Comparison of ENCODE assay signal across 15 cellular contexts in genomic region chr20:62020935-62021701, GRCh38. TPM values are rescaled to one million over a fixed set of nuclear protein-coding genes. Genes with fewer than 3 reads are reported as not detected.
DNase-seq lines count a peak whose midpoint lies in the region; FAIRE-seq and TF ChIP-seq lines count a peak whose summit lies in the region.
"Had no signal": no experiment of that assay in that cellular context is flagged by ENCODE, and none has a peak within 500 bp of the region (broad histone marks: within the 10 kb centered on the region; RNA-seq: fewer than 3 reads in every experiment).

No MANE protein-coding gene starts in this region.

- DNase-seq in GM12891 (ENCODE audit: insufficient read length, low spot score) (no peak), astrocyte of the spinal cord (ENCODE audit: low read depth, low spot score) (peak; percentile 17), left ventricle myocardium inferior (peak; percentile 78), putamen (ENCODE audit: low spot score) (peak; percentile 10), HAP-1 (ENCODE audit: low spot score in 2 of 2) (no peak), NCI-H446 treated with DMSO at 0.1 percent for 48 hours (lab: John Stamatoyannopoulos, UW) (no peak)
- DNase-seq in activated CD4-positive, alpha-beta T cell treated with anti-CD3 and anti-CD28 coated beads for 1 hour = no peak
- no peak for DNase-seq in activated CD8-positive, alpha-beta memory T cell treated with anti-CD3 and anti-CD28 coated beads, Interleukin-2, amount 50 U/mL, for 48 hours
- DNase-seq: activated T-cell treated with anti-CD3 and anti-CD28 coated beads for 4 hours; CD8-positive, alpha-beta T cell; erythroblast; islet precursor cell; NCI-H1436; PC-3 had no signal

- H3K36me3 ChIP-seq in left ventricle myocardium inferior = no peaks in the 10 kb centered on the region
- no peaks in the 10 kb centered on the region for H3K36me3 ChIP-seq in HAP-1 (replicated peaks)
- H3K36me3 ChIP-seq: tibial nerve had no signal

- H3K27me3 ChIP-seq in left ventricle myocardium inferior (ENCODE audit: low read depth) = no peaks in the 10 kb centered on the region
- H3K27me3 ChIP-seq in HAP-1 (ENCODE audit: low read depth) = no peaks in the 10 kb centered on the region
- H3K27me3 ChIP-seq: tibial nerve had no signal

- no peak for TF ChIP-seq CTCF in astrocyte of the spinal cord (IDR thresholded peaks at IDR 0.05; ENCODE audit: low read depth, low read length)
- TF ChIP-seq CTCF in left ventricle myocardium inferior (IDR thresholded peaks at IDR 0.05; ENCODE audit: borderline replicate concordance) = no peak

- in situ Hi-C loops in astrocyte of the spinal cord (cut with HindIII; ENCODE audit: low sequenced_read_pairs) = no loop called here
- in situ Hi-C loops in HAP-1 (cut with MboI; ENCODE audit: low sequenced_read_pairs) = no loop called here

- H3K4me3 ChIP-seq in astrocyte of the spinal cord (ENCODE audit: low read depth, low read length) (no peak overlapping the region), left ventricle myocardium inferior (no peak overlapping the region), HAP-1 (no peak overlapping the region)
- H3K4me3 ChIP-seq: tibial nerve had no signal

- intact Hi-C loops in left ventricle myocardium inferior (cut with micrococcal nuclease) = loop anchor here (10.0 kb wide), 1 partner anchor 114 kb away; no protein-coding TSS in a partner anchor

- H3K4me1 ChIP-seq in left ventricle myocardium inferior (peaks cover 76% of the 10 kb centered on the region), HAP-1 (no peaks in the 10 kb centered on the region)

- no peak for FAIRE-seq in GM12891 (lab: Jason Lieb, UNC)

- H3K9me3 ChIP-seq in left ventricle myocardium inferior (replicated peaks) = no peaks in the 10 kb centered on the region
- no peaks in the 10 kb centered on the region for H3K9me3 ChIP-seq in HAP-1
- H3K9me3 ChIP-seq: tibial nerve had no signal

- no peak for TF ChIP-seq POLR2A in GM12891 (IDR thresholded peaks at IDR 0.05; ENCODE audit: low read depth, low read length)

- H3K27ac ChIP-seq in left ventricle myocardium inferior (replicated peaks) = peak overlapping the region; percentile 69
- H3K27ac ChIP-seq: tibial nerve had no signal

TF ChIP-seq in GM12891, 5 proteins besides CTCF, POLR2A, EP300 and RAD21:
- TF ChIP-seq SPI1 (IDR thresholded peaks at IDR 0.05; ENCODE audit: low read depth, low read length) (peak; percentile 23; the same call in 1 of the 2 replicates), POLR2AphosphoS5 (IDR thresholded peaks at IDR 0.05; ENCODE audit: low read depth, low read length) (no peak)

RNA-seq across cellular contexts. Expression of gene TAF4, which starts 44.6 kb away (rescaled TPM):
- polyA plus RNA-seq in GM12891 (2012; ENCODE audit: low read depth, missing spikeins) = 8.1 TPM
- total RNA-seq in left ventricle myocardium inferior = 11.8 TPM

Comparison
In these comparisons a context has a peak if more than half of its experiments do, and no peak if none do; other contexts are left out.
1. DNase-seq: peak in astrocyte of the spinal cord (single experiment), left ventricle myocardium inferior (single experiment) and putamen (single experiment); none in GM12891 (single experiment), HAP-1 (0 of 2), NCI-H446 treated with DMSO at 0.1 percent for 48 hours (single experiment), activated CD4-positive, alpha-beta T cell treated with anti-CD3 and anti-CD28 coated beads for 1 hour (single experiment) and activated CD8-positive, alpha-beta memory T cell treated with anti-CD3 and anti-CD28 coated beads, Interleukin-2, amount 50 U/mL, for 48 hours (single experiment).